Comparison of ENCODE assay signal across 9 cellular contexts in genomic region chr3:194556086-194557056, GRCh38.
DNase-seq lines count a peak whose midpoint lies in the region; ATAC-seq and TF ChIP-seq lines count a peak whose summit lies in the region.
"Had no signal": no experiment of that assay in that cellular context is flagged by ENCODE, and none has a peak within 500 bp of the region (broad histone marks: within the 10 kb centered on the region; RNA-seq: fewer than 3 reads in every experiment).

No MANE protein-coding gene starts in this region.

- H3K4me3 ChIP-seq in fibroblast of mammary gland (ENCODE audit: control insufficient read depth, low read depth, low read length) = no peak overlapping the region
- no peak overlapping the region for H3K4me3 ChIP-seq in tibial artery

- H3K27ac ChIP-seq in tibial artery = peak overlapping the region; percentile 71 to 81

- H3K27me3 Mint-ChIP-seq in activated naive CD4-positive, alpha-beta T cell treated with anti-CD3 and anti-CD28 coated beads for 36 hours (ENCODE audit: low read depth) = no peaks in the 10 kb centered on the region
- H3K27me3 Mint-ChIP-seq in T-helper 1 cell treated with Interleukin-12 subunit alpha and Interleukin-12 subunit beta and Interleukin-4 antibody, amounts not matched to agents 30 μg/mL and 1 μg/mL, for 36 hours (ENCODE audit: low read depth) = no peaks in the 10 kb centered on the region

- TF ChIP-seq CTCF in fibroblast of mammary gland (conservative IDR thresholded peaks at IDR 0.05; ENCODE audit: control insufficient read depth, insufficient read depth, low read depth, low read length) (no peak), tibial artery (IDR thresholded peaks at IDR 0.05) (no peak)

- intact Hi-C loops in activated naive CD4-positive, alpha-beta T cell treated with anti-CD3 and anti-CD28 coated beads for 36 hours (cut with micrococcal nuclease) = no loop called here
- intact Hi-C loops in tibial artery (cut with DNase I; ENCODE audit: low total_unique reads) = no loop called here

- H3K36me3 Mint-ChIP-seq in activated naive CD4-positive, alpha-beta T cell treated with anti-CD3 and anti-CD28 coated beads for 36 hours (ENCODE audit: low read depth) = no peaks in the 10 kb centered on the region
- no peaks in the 10 kb centered on the region for H3K36me3 Mint-ChIP-seq in T-helper 1 cell treated with Interleukin-12 subunit alpha and Interleukin-12 subunit beta and Interleukin-4 antibody, amounts not matched to agents 30 μg/mL and 1 μg/mL, for 36 hours (ENCODE audit: low read depth)

- H3K9me3 ChIP-seq in tibial artery = no peaks in the 10 kb centered on the region

- H3K4me1 Mint-ChIP-seq in activated naive CD4-positive, alpha-beta T cell treated with anti-CD3 and anti-CD28 coated beads for 36 hours (ENCODE audit: low read depth) = peaks cover 9% of the 10 kb centered on the region
- peaks cover 4% of the 10 kb centered on the region for H3K4me1 Mint-ChIP-seq in T-helper 1 cell treated with Interleukin-12 subunit alpha and Interleukin-12 subunit beta and Interleukin-4 antibody, amounts not matched to agents 30 μg/mL and 1 μg/mL, for 36 hours (ENCODE audit: low read depth)

- H3K27me3 ChIP-seq in tibial artery = no peaks in the 10 kb centered on the region

- H3K36me3 ChIP-seq in tibial artery = no peaks in the 10 kb centered on the region

- no peak overlapping the region for H3K27ac Mint-ChIP-seq in activated naive CD4-positive, alpha-beta T cell treated with anti-CD3 and anti-CD28 coated beads for 36 hours
- peak overlapping the region; percentile 74 for H3K27ac Mint-ChIP-seq in T-helper 1 cell treated with Interleukin-12 subunit alpha and Interleukin-12 subunit beta and Interleukin-4 antibody, amounts not matched to agents 30 μg/mL and 1 μg/mL, for 36 hours

- H3K4me3 Mint-ChIP-seq in activated naive CD4-positive, alpha-beta T cell treated with anti-CD3 and anti-CD28 coated beads for 36 hours = peak overlapping the region; percentile 65
- H3K4me3 Mint-ChIP-seq in T-helper 1 cell treated with Interleukin-12 subunit alpha and Interleukin-12 subunit beta and Interleukin-4 antibody, amounts not matched to agents 30 μg/mL and 1 μg/mL, for 36 hours = peak overlapping the region; percentile 75

- ATAC-seq in GM18517 (IDR thresholded peaks at IDR 0.05; ENCODE audit: unreplicated experiment) = no peak

- CTCF ChIA-PET in activated naive CD4-positive, alpha-beta T cell treated with anti-CD3 and anti-CD28 coated beads for 36 hours (lab: Charles Lee) = interaction anchor here (0.6 kb wide), 3 partner anchors 14 to 411 kb away, joined by 3 read pairs; no protein-coding TSS in a partner anchor

- DNase-seq in activated naive CD4-positive, alpha-beta T cell treated with anti-CD3 and anti-CD28 coated beads for 36 hours = peak; percentile 43
- DNase-seq in activated naive CD4-positive, alpha-beta T cell treated with anti-CD3 and anti-CD28 coated beads, Interleukin-2, amount 50 U/mL, for 16 hours = no peak
- DNase-seq in fibroblast of mammary gland (ENCODE audit: low read depth) = peak; percentile 42
- peak in 1 of 2 donors; percentile 55 for DNase-seq in tibial artery
- no peak for DNase-seq in mucosa of gallbladder (ENCODE audit: low spot score)
- DNase-seq in dedifferentiated amniotic fluid mesenchymal stem cell (ENCODE audit: extremely low spot score) = no peak
- DNase-seq: DMS53 had no signal

- H3K9me3 Mint-ChIP-seq in activated naive CD4-positive, alpha-beta T cell treated with anti-CD3 and anti-CD28 coated beads for 36 hours = no peaks in the 10 kb centered on the region
- no peaks in the 10 kb centered on the region for H3K9me3 Mint-ChIP-seq in T-helper 1 cell treated with Interleukin-12 subunit alpha and Interleukin-12 subunit beta and Interleukin-4 antibody, amounts not matched to agents 30 μg/mL and 1 μg/mL, for 36 hours

- peaks cover 0 to 44% (median 30%) of the 10 kb centered on the region in 4 donors for H3K4me1 ChIP-seq in tibial artery

Comparison
In these comparisons a context has a peak if more than half of its experiments do, and no peak if none do; other contexts are left out.
1. DNase-seq: peak in activated naive CD4-positive, alpha-beta T cell treated with anti-CD3 and anti-CD28 coated beads for 36 hours (single experiment) and fibroblast of mammary gland (single experiment); none in activated naive CD4-positive, alpha-beta T cell treated with anti-CD3 and anti-CD28 coated beads, Interleukin-2, amount 50 U/mL, for 16 hours (single experiment), mucosa of gallbladder (single experiment) and dedifferentiated amniotic fluid mesenchymal stem cell (single experiment).